In genomic region chr1:108611984-108612383, GRCh38 we compare ENCODE assay signal across 19 cellular contexts.
"Had no signal": no experiment of that assay in that cellular context is flagged by ENCODE, and none has a peak within 500 bp of the region (broad histone marks: within the 10 kb centered on the region; RNA-seq: fewer than 3 reads in every experiment).

No MANE protein-coding gene starts in this region.

- ATAC-seq: psoas muscle; right cardiac atrium; right lobe of liver; stimulated activated effector memory CD8-positive, alpha-beta T cell treated with anti-CD3 and anti-CD28 coated beads, Interleukin-12 subunit alpha, Interleukin-12 subunit beta, amount 100 ng/mL, for 72 hours had no signal

- DNase-seq: occipital lobe; ovary; posterior cingulate gyrus; psoas muscle; right cardiac atrium; right lobe of liver; sigmoid colon; small intestine; stimulated activated CD4-positive, alpha-beta T cell treated with anti-CD3 and anti-CD28 coated beads, Interleukin-15, amount 100 ng/mL, for 24 hours; stimulated activated CD4-positive, alpha-beta T cell treated with anti-CD3 and anti-CD28 coated beads, Interleukin-2, amount 100 ng/mL, for 24 hours; stimulated activated CD4-positive, alpha-beta T cell treated with anti-CD3 and anti-CD28 coated beads, Interleukin-2, amount 100 ng/mL, for 48 hours; stimulated activated CD4-positive, alpha-beta T cell treated with anti-CD3 and anti-CD28 coated beads, Interleukin-4, amount 100 ng/mL, for 24 hours; stimulated activated naive B cell treated with anti-CD40 and anti-IgM and Interleukin-4, amounts not matched to agents 10 μg/mL and 1 μg/mL and 100 μg/mL, for 72 hours; stimulated activated naive CD4-positive, alpha-beta T cell treated with Interleukin-2 at 50 U/mL for 16 hours; stomach; thyroid gland; trophoblast cell; upper lobe of left lung had no signal
